23 cellular contexts compared by ENCODE assay signal in genomic region chr7:98674881-98675280, GRCh38. TPM values are rescaled to one million over a fixed set of nuclear protein-coding genes. Genes with fewer than 3 reads are reported as not detected.
"Had no signal": no experiment of that assay in that cellular context is flagged by ENCODE, and none has a peak within 500 bp of the region (broad histone marks: within the 10 kb centered on the region; RNA-seq: fewer than 3 reads in every experiment).

No MANE protein-coding gene starts in this region.

- H3K4me1 ChIP-seq: heart right ventricle, lower lobe of right lung, parathyroid adenoma, right atrium auricular region, right lobe of liver, tibial nerve had no signal

- H3K79me2 ChIP-seq: hepatocyte, parathyroid adenoma had no signal

- H2AFZ ChIP-seq: hepatocyte, parathyroid adenoma had no signal

- H3K27ac ChIP-seq: heart right ventricle, hepatocyte, lower lobe of right lung, neutrophil, parathyroid adenoma, right atrium auricular region, right lobe of liver, tibial nerve had no signal

- DNase-seq: heart right ventricle; islet precursor cell; left ventricle myocardium superior; lower lobe of right lung; mammary epithelial cell; mesenchymal stem cell; naive thymus-derived CD8-positive, alpha-beta T cell; occipital lobe; right lobe of liver; stimulated activated CD4-positive, alpha-beta T cell treated with anti-CD3 and anti-CD28 coated beads, Interleukin-1b, Interleukin-23, amount 100 ng/mL, for 48 hours; stimulated activated CD4-positive, alpha-beta T cell treated with anti-CD3 and anti-CD28 coated beads, Interleukin-2, amount 100 ng/mL, for 48 hours; stimulated activated CD4-positive, alpha-beta T cell treated with anti-CD3 and anti-CD28 coated beads, Interleukin-4, amount 100 ng/mL, for 4 hours; stimulated activated CD8-positive, alpha-beta memory T cell treated with anti-CD3 and anti-CD28 coated beads, Interleukin-4, amount 100 ng/mL, for 48 hours; stimulated activated naive CD4-positive, alpha-beta T cell treated with Interleukin-2 at 50 U/mL for 16 hours; stimulated activated naive CD8-positive, alpha-beta T cell treated with anti-CD3 and anti-CD28 coated beads, Interleukin-15, amount 100 ng/mL, for 72 hours; substantia nigra had no signal

- H3K9ac ChIP-seq: parathyroid adenoma had no signal

- H3K4me3 ChIP-seq: heart right ventricle, hepatocyte, lower lobe of right lung, right atrium auricular region, right lobe of liver, smooth muscle cell, tibial nerve had no signal

- H3K27me3 ChIP-seq: hepatocyte, neutrophil, right atrium auricular region, right lobe of liver, tibial nerve had no signal

- H3K36me3 ChIP-seq: heart right ventricle, lower lobe of right lung, neutrophil, right atrium auricular region, right lobe of liver, tibial nerve had no signal

- H3K9me3 ChIP-seq: lower lobe of right lung, neutrophil, right lobe of liver had no signal

- ATAC-seq: heart right ventricle; left ventricle myocardium superior; lower lobe of right lung; naive thymus-derived CD8-positive, alpha-beta T cell; stimulated activated memory B cell treated with anti-CD40 and anti-IgM and Interleukin-4, amounts not matched to agents 10 μg/mL and 1 μg/mL and 100 μg/mL, for 72 hours; stimulated activated naive CD8-positive, alpha-beta T cell treated with anti-CD3 and anti-CD28 coated beads, Interleukin-15, amount 100 ng/mL, for 72 hours had no signal

- H3K4me2 ChIP-seq: hepatocyte, smooth muscle cell had no signal

RNA-seq across cellular contexts. Expression of gene NPTX2, which starts 57.8 kb away (rescaled TPM):
- total RNA-seq: naive thymus-derived CD8-positive, alpha-beta T cell had no signal
- polyA plus RNA-seq: naive thymus-derived CD8-positive, alpha-beta T cell had no signal
